In genomic region chr12:109582636-109583035, GRCh38 we compare ENCODE assay signal across 13 cellular contexts. TPM values are rescaled to one million over a fixed set of nuclear protein-coding genes. Genes with fewer than 3 reads are reported as not detected.
DNase-seq lines count a peak whose midpoint lies in the region; ATAC-seq and TF ChIP-seq lines count a peak whose summit lies in the region.
"Had no signal": no experiment of that assay in that cellular context is flagged by ENCODE, and none has a peak within 500 bp of the region (broad histone marks: within the 10 kb centered on the region; RNA-seq: fewer than 3 reads in every experiment).

No MANE protein-coding gene starts in this region.

- H3K27ac ChIP-seq in SK-N-SH (ENCODE audit: low read depth in 2 of 2, low read length in 1 of 2), result no peak overlapping the region
- H3K27ac ChIP-seq in left ventricle myocardium inferior (replicated peaks), result no peak overlapping the region
- H3K27ac ChIP-seq: suprapubic skin had no signal

- no peak overlapping the region for H3K4me2 ChIP-seq in SK-N-SH

- no peak overlapping the region for H3K9ac ChIP-seq in SK-N-SH

- H3K36me3 ChIP-seq in SK-N-SH (replicated peaks in 1 of 2; ENCODE audit: control insufficient read depth in 1 of 2, insufficient read depth in 2 of 2, low read length in 1 of 2), result peaks cover 0 to 31% of the 10 kb centered on the region in 2 experiments
- peaks cover 83% of the 10 kb centered on the region for H3K36me3 ChIP-seq in left ventricle myocardium inferior

- no peak for TF ChIP-seq EP300 in SK-N-SH (IDR thresholded peaks at IDR 0.05; ENCODE audit: borderline replicate concordance in 1 of 2, low read depth in 1 of 2, low read length in 1 of 2)

- H3K9me3 ChIP-seq in SK-N-SH, result no peaks in the 10 kb centered on the region
- H3K9me3 ChIP-seq in left ventricle myocardium inferior (replicated peaks), result no peaks in the 10 kb centered on the region
- H3K9me3 ChIP-seq: suprapubic skin had no signal

- H3K27me3 ChIP-seq in SK-N-SH (ENCODE audit: insufficient read depth) (no peaks in the 10 kb centered on the region), left ventricle myocardium inferior (ENCODE audit: low read depth) (no peaks in the 10 kb centered on the region)
- H3K27me3 ChIP-seq: suprapubic skin had no signal

- TF ChIP-seq CTCF in SK-N-SH (IDR thresholded peaks at IDR 0.05), result no peak
- no peak for TF ChIP-seq CTCF in left ventricle myocardium inferior (IDR thresholded peaks at IDR 0.05; ENCODE audit: borderline replicate concordance)
- peak; percentile 33 for TF ChIP-seq CTCF in retinal pigment epithelial cell (conservative IDR thresholded peaks at IDR 0.05; ENCODE audit: low read depth, low read length)

- POLR2A ChIA-PET in SK-N-SH (lab: Yijun Ruan, JAX), result interaction anchor here (0.7 kb wide), 2 partner anchors 55 to 263 kb away, joined by 3 to 4 read pairs; no protein-coding TSS in a partner anchor

- TF ChIP-seq RAD21 in SK-N-SH (IDR thresholded peaks at IDR 0.05; ENCODE audit: low read length), result no peak; the same call in 1 of the 2 replicates

- H4K20me1 ChIP-seq in SK-N-SH (ENCODE audit: insufficient read depth), result no peaks in the 10 kb centered on the region

- no peak overlapping the region for H2AFZ ChIP-seq in SK-N-SH (ENCODE audit: low read depth)

- no peaks in the 10 kb centered on the region for H3K79me2 ChIP-seq in SK-N-SH (ENCODE audit: insufficient read depth)

- intact Hi-C loops in left ventricle myocardium inferior (cut with micrococcal nuclease), result no loop called here

- no peak overlapping the region for H3K4me3 ChIP-seq in SK-N-SH (ENCODE audit: low read depth in 2 of 2, low read length in 1 of 2)
- no peak overlapping the region for H3K4me3 ChIP-seq in left ventricle myocardium inferior
- no peak overlapping the region for H3K4me3 ChIP-seq in retinal pigment epithelial cell (ENCODE audit: low read length)
- H3K4me3 ChIP-seq: suprapubic skin had no signal

- no peaks in the 10 kb centered on the region for H3K9me2 ChIP-seq in SK-N-SH

- ATAC-seq in HG02885 (IDR thresholded peaks at IDR 0.05; ENCODE audit: poor library complexity, unreplicated experiment), result no peak

- 92% methylated on average over 4 of the region's 5 CpGs for WGBS in SK-N-SH (ENCODE audit: low lambda C conversion rate)

- H3F3A ChIP-seq in SK-N-SH (replicated peaks; ENCODE audit: insufficient read depth), result no peaks in the 10 kb centered on the region

- H3K4me1 ChIP-seq in SK-N-SH (ENCODE audit: control insufficient read depth in 1 of 2, insufficient read depth in 2 of 2, low read depth in 1 of 2, low read length in 1 of 2) (peaks cover 0 to 4% of the 10 kb centered on the region in 2 experiments; a peak in 1 of 4 replicates), left ventricle myocardium inferior (no peaks in the 10 kb centered on the region)
- H3K4me1 ChIP-seq: suprapubic skin had no signal

- CTCF ChIA-PET in SK-N-SH (lab: Yijun Ruan, JAX), result interaction anchor here (1.3 to 1.5 kb wide), 3 partner anchors 8 to 154 kb away, joined by 3 read pairs; no protein-coding TSS in a partner anchor

- peak; percentile 17 for DNase-seq in HT1080 (ENCODE audit: low read depth)
- peak; percentile 46 for DNase-seq in SK-N-SH
- DNase-seq in left ventricle myocardium inferior, result peak; percentile 56
- no peak for DNase-seq in retinal pigment epithelial cell (ENCODE audit: low read depth)
- DNase-seq in DMS114 treated with DMSO at 0.1 percent for 48 hours (lab: John Stamatoyannopoulos, UW; ENCODE audit: unreplicated experiment), result no peak
- no peak for DNase-seq in hypothalamus (lab: John Stamatoyannopoulos, UW)
- DNase-seq: COR-L47, naive B cell, NCI-H1092, NCI-H774, SW 1271 had no signal

TF ChIP-seq in SK-N-SH, 30 proteins besides CTCF, POLR2A, EP300 and RAD21:
- no peak for TF ChIP-seq RCOR1 (IDR thresholded peaks at IDR 0.05; ENCODE audit: low read length)
- no peak for TF ChIP-seq FOXM1 (IDR thresholded peaks at IDR 0.05; ENCODE audit: low read depth)
- TF ChIP-seq PBX3 (IDR thresholded peaks at IDR 0.05), result no peak
- no peak for TF ChIP-seq SIN3A (IDR thresholded peaks at IDR 0.05; ENCODE audit: borderline replicate concordance, low read depth, low read length)
- TF ChIP-seq, protein P1, sequence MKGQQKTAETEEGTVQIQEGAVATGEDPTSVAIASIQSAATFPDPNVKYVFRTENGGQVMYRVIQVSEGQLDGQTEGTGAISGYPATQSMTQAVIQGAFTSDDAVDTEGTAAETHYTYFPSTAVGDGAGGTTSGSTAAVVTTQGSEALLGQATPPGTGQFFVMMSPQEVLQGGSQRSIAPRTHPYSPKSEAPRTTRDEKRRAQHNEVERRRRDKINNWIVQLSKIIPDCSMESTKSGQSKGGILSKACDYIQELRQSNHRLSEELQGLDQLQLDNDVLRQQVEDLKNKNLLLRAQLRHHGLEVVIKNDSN (IDR thresholded peaks at IDR 0.05; ENCODE audit: borderline replicate concordance, low read depth), result no peak
- no peak for TF ChIP-seq FOSL2 (IDR thresholded peaks at IDR 0.05; ENCODE audit: borderline replicate concordance, low read depth)
- TF ChIP-seq MEF2A (IDR thresholded peaks at IDR 0.05; ENCODE audit: borderline replicate concordance, low read depth), result no peak
- TF ChIP-seq JUND (IDR thresholded peaks at IDR 0.05), result no peak
- TF ChIP-seq TAF1 (IDR thresholded peaks at IDR 0.05; ENCODE audit: borderline replicate concordance, low read depth, low read length), result no peak
- no peak for TF ChIP-seq FOXJ3 (CRISPR knock-in tag; IDR thresholded peaks at IDR 0.05)
- TF ChIP-seq REST (IDR thresholded peaks at IDR 0.05; ENCODE audit: low read depth, low read length), result no peak
- no peak for TF ChIP-seq MXI1 (IDR thresholded peaks at IDR 0.05; ENCODE audit: low read depth, low read length)

RNA-seq across cellular contexts. Expression of gene MVK, which starts 9.0 kb away (rescaled TPM):
- 52.5 and 62.2 TPM in 2 replicates for total RNA-seq in HT1080 (2014; rRNA removed; shearing (Covaris generic))
- 20.2 and 23.3 TPM in 2 replicates for polyA plus RNA-seq in HT1080 (2015; cell fraction: cytosol; rRNA removed)
- 20.5 and 23.8 TPM in 2 replicates for polyA plus RNA-seq in HT1080 (2015; cell fraction: nucleus; rRNA removed)
- polyA plus RNA-seq in SK-N-SH (2012; rRNA removed), result 6.3 and 7.0 TPM in 2 replicates
- polyA plus RNA-seq in SK-N-SH (2012; cell fraction: cytosol; rRNA removed), result 2.8 and 5.3 TPM in 2 replicates
- 9.3 and 10.3 TPM in 2 replicates for polyA plus RNA-seq in SK-N-SH (2012; cell fraction: nucleus; rRNA removed)
- total RNA-seq in left ventricle myocardium inferior, result 8.4 TPM

RNA-seq across cellular contexts. Expression of gene MMAB, which starts 9.3 kb away (rescaled TPM):
- 47.7 and 61.5 TPM in 2 replicates for total RNA-seq in HT1080 (2014; rRNA removed; shearing (Covaris generic))
- 47.8 and 50.1 TPM in 2 replicates for polyA plus RNA-seq in HT1080 (2015; cell fraction: cytosol; rRNA removed)
- 31.2 and 40.5 TPM in 2 replicates for polyA plus RNA-seq in HT1080 (2015; cell fraction: nucleus; rRNA removed)
- polyA plus RNA-seq in SK-N-SH (2012; rRNA removed), result 14.8 and 15.9 TPM in 2 replicates
- 11.7 and 14.3 TPM in 2 replicates for polyA plus RNA-seq in SK-N-SH (2012; cell fraction: cytosol; rRNA removed)
- 18.6 and 20.3 TPM in 2 replicates for polyA plus RNA-seq in SK-N-SH (2012; cell fraction: nucleus; rRNA removed)
- total RNA-seq in left ventricle myocardium inferior, result 55.4 TPM

Comparison
In these comparisons a context has a peak if more than half of its experiments do, and no peak if none do; other contexts are left out.
1. DNase-seq: peak in HT1080 (single experiment), SK-N-SH (single experiment) and left ventricle myocardium inferior (single experiment); none in retinal pigment epithelial cell (single experiment), DMS114 treated with DMSO at 0.1 percent for 48 hours (single experiment) and hypothalamus (0 of 51).